ENCODE assay signal across 29 cellular contexts in the genomic region with DNA sequence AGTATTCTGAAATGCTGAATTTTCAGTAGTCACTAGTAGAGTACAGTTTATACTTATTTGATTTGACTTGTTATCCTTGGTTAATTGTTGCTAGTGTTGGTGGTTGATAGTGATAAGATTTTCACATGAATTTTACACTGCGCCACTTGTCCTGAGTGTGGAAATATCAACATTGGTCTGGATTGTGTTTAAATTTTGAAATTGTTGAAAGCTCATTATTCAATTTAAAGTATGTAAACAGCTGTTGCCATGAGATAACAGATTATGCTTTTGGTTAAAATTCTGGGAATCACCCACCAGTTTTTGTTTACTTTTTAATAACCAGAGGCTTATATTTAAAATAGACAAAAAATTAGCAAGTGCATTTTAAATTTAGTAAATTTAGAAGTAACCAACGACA. TPM values are rescaled to one million over a fixed set of nuclear protein-coding genes. Genes with fewer than 3 reads are reported as not detected.
"Had no signal": no experiment of that assay in that cellular context is flagged by ENCODE, and none has a peak within 500 bp of the region (broad histone marks: within the 10 kb centered on the region; RNA-seq: fewer than 3 reads in every experiment).

No MANE protein-coding gene starts in this region.

- H3K9ac ChIP-seq: neural progenitor cell, parathyroid adenoma had no signal

- H3K27ac ChIP-seq: neural progenitor cell, ovary, parathyroid adenoma, psoas muscle, right lobe of liver, sigmoid colon, spleen, suprapubic skin, testis, tibial artery, transverse colon, upper lobe of left lung, vagina had no signal

- ATAC-seq: natural killer cell; psoas muscle; right cardiac atrium; right lobe of liver; stimulated activated memory B cell treated with anti-CD40 and anti-IgM and Interleukin-4, amounts not matched to agents 10 μg/mL and 1 μg/mL and 100 μg/mL, for 72 hours; stimulated activated naive CD8-positive, alpha-beta T cell treated with anti-CD3 and anti-CD28 coated beads, Interleukin-15, amount 100 ng/mL, for 72 hours; stimulated activated naive CD8-positive, alpha-beta T cell treated with anti-CD3 and anti-CD28 coated beads, Interleukin-15, Interleukin-2, amounts not matched to agents 100 U/mL and 50 U/mL, for 24 hours had no signal

- H2AFZ ChIP-seq: neural progenitor cell, parathyroid adenoma had no signal

- H3K4me3 ChIP-seq: neural progenitor cell, ovary, psoas muscle, right lobe of liver, sigmoid colon, smooth muscle cell, spleen, suprapubic skin, testis, tibial artery, transverse colon, upper lobe of left lung, vagina had no signal

- H3K4me1 ChIP-seq: neural progenitor cell, parathyroid adenoma, psoas muscle, right lobe of liver, spleen, suprapubic skin, testis, tibial artery, upper lobe of left lung, vagina had no signal

- FAIRE-seq: urothelium cell line had no signal

- H3K9me3 ChIP-seq: ovary, right lobe of liver, sigmoid colon, testis, upper lobe of left lung, vagina had no signal

- DNase-seq: natural killer cell; occipital lobe; ovary; posterior cingulate gyrus; psoas muscle; right cardiac atrium; right lobe of liver; sigmoid colon; spleen; stimulated activated CD4-positive, alpha-beta T cell treated with anti-CD3 and anti-CD28 coated beads, Interleukin-12 subunit alpha, Interleukin-12 subunit beta, amount 100 ng/mL, for 4 hours; stimulated activated CD4-positive, alpha-beta T cell treated with anti-CD3 and anti-CD28 coated beads, Interleukin-1b, Interleukin-23, amount 100 ng/mL, for 48 hours; stimulated activated CD4-positive, alpha-beta T cell treated with anti-CD3 and anti-CD28 coated beads, Interleukin-4, amount 100 ng/mL, for 1 hour; stimulated activated CD4-positive, alpha-beta T cell treated with anti-CD3 and anti-CD28 coated beads, Interleukin-4, amount 100 ng/mL, for 4 hours; stimulated activated CD8-positive, alpha-beta memory T cell treated with anti-CD3 and anti-CD28 coated beads, Interleukin-4, amount 100 ng/mL, for 48 hours; stimulated activated naive CD4-positive, alpha-beta T cell; stimulated activated naive CD8-positive, alpha-beta T cell treated with anti-CD3 and anti-CD28 coated beads, Interleukin-15, amount 100 ng/mL, for 72 hours; stimulated activated naive CD8-positive, alpha-beta T cell treated with anti-CD3 and anti-CD28 coated beads, Interleukin-15, Interleukin-2, amounts not matched to agents 100 U/mL and 50 U/mL, for 24 hours; substantia nigra; testis; tibial artery; transverse colon; upper lobe of left lung had no signal

- H3K4me2 ChIP-seq: neural progenitor cell, smooth muscle cell had no signal

- H3K36me3 ChIP-seq: neural progenitor cell, ovary, right lobe of liver, sigmoid colon, spleen, suprapubic skin, transverse colon, upper lobe of left lung, vagina had no signal

- H3K79me2 ChIP-seq: parathyroid adenoma had no signal

- H3K27me3 ChIP-seq: neural progenitor cell, ovary, right lobe of liver, sigmoid colon, spleen, suprapubic skin, testis, tibial artery, transverse colon, upper lobe of left lung, vagina had no signal

RNA-seq across cellular contexts. Expression of a gene that starts 12.3 kb away (rescaled TPM):
- total RNA-seq: vagina had no signal
